ENCODE assay signal across 8 cellular contexts in genomic region chr3:66498718-66499611, GRCh38. TPM values are rescaled to one million over a fixed set of nuclear protein-coding genes. Genes with fewer than 3 reads are reported as not detected.
DNase-seq lines count a peak whose midpoint lies in the region; ATAC-seq lines count a peak whose summit lies in the region.

No MANE protein-coding gene starts in this region.

- no peaks in the 10 kb centered on the region for H3K27me3 Mint-ChIP-seq in activated T-helper 17 cell treated with anti-CD3 and anti-CD28 coated beads, Interleukin-2, amount 50 U/mL, for 72 hours

- H3K27me3 ChIP-seq in iPS-20b (ENCODE audit: insufficient read depth, low read length), result 0 out of 2 replicates have a peak, but pooled peaks cover 5% of the 10 kb centered on the region
- H3K27me3 ChIP-seq in subcutaneous abdominal adipose tissue (ENCODE audit: control insufficient read depth in 5 of 5, insufficient read depth in 4 of 5, low read length in 5 of 5), result no peaks in the 10 kb centered on the region

- peaks cover 43% of the 10 kb centered on the region for H3K4me1 Mint-ChIP-seq in activated T-helper 17 cell treated with anti-CD3 and anti-CD28 coated beads, Interleukin-2, amount 50 U/mL, for 72 hours

- H3K9me3 ChIP-seq in iPS-20b (ENCODE audit: insufficient read depth, low read depth, low read length) (no peaks in the 10 kb centered on the region), subcutaneous abdominal adipose tissue (ENCODE audit: control insufficient read depth in 5 of 5, low read length in 5 of 5) (no peaks in the 10 kb centered on the region)

- peak overlapping the region; percentile 91 for H3K4me3 ChIP-seq in iPS-20b (ENCODE audit: low read length)
- H3K4me3 ChIP-seq in subcutaneous abdominal adipose tissue (ENCODE audit: low read depth in 1 of 5, low read length in 5 of 5), result peak overlapping the region; percentile 82 to 96 (median 88)

- peak overlapping the region; percentile 87 for H3K4me3 Mint-ChIP-seq in activated T-helper 17 cell treated with anti-CD3 and anti-CD28 coated beads, Interleukin-2, amount 50 U/mL, for 72 hours

- H3K9me3 Mint-ChIP-seq in activated T-helper 17 cell treated with anti-CD3 and anti-CD28 coated beads, Interleukin-2, amount 50 U/mL, for 72 hours, result no peaks in the 10 kb centered on the region

- DNase-seq in NCI-H748 (lab: John Stamatoyannopoulos, UW; ENCODE audit: unreplicated experiment) (peak; percentile 5), NCI-H748 treated with DMSO at 0.1 percent for 48 hours (lab: John Stamatoyannopoulos, UW) (no peak), NCI-H1694 (lab: John Stamatoyannopoulos, UW) (no peak)

- H3K36me3 Mint-ChIP-seq in activated T-helper 17 cell treated with anti-CD3 and anti-CD28 coated beads, Interleukin-2, amount 50 U/mL, for 72 hours (ENCODE audit: low read depth), result peaks cover 21% of the 10 kb centered on the region

- H3K4me1 ChIP-seq in iPS-20b (ENCODE audit: insufficient read depth, low read length) (peaks cover 56% of the 10 kb centered on the region), subcutaneous abdominal adipose tissue (ENCODE audit: control insufficient read depth in 5 of 5, insufficient read depth in 5 of 5, low read length in 5 of 5) (peaks cover 7 to 58% (median 44%) of the 10 kb centered on the region in 5 donors)

- H3K36me3 ChIP-seq in iPS-20b (ENCODE audit: insufficient read depth, low read depth, low read length), result no peaks in the 10 kb centered on the region
- H3K36me3 ChIP-seq in subcutaneous abdominal adipose tissue (ENCODE audit: control insufficient read depth in 5 of 5, insufficient read depth in 5 of 5, low read length in 5 of 5), result no peaks in the 10 kb centered on the region

- H3K27ac ChIP-seq in iPS-20b (ENCODE audit: low read length) (peak overlapping the region; percentile 17), subcutaneous abdominal adipose tissue (ENCODE audit: low read depth, low read length) (peak overlapping the region; percentile 86)

- H3K9ac ChIP-seq in iPS-20b (ENCODE audit: low read depth, low read length) (peak overlapping the region; percentile 65), subcutaneous abdominal adipose tissue (ENCODE audit: low read length in 5 of 5) (peak overlapping the region; percentile 21 to 73 (median 67))

- no peak for ATAC-seq in activated T-helper 17 cell treated with anti-CD3 and anti-CD28 coated beads, Interleukin-2, amount 50 U/mL, for 72 hours (replicated peaks)
- ATAC-seq in GM21717 (IDR thresholded peaks at IDR 0.05; ENCODE audit: unreplicated experiment) (no peak), GM18870 (IDR thresholded peaks at IDR 0.05; ENCODE audit: unreplicated experiment) (no peak)

- peak overlapping the region; percentile 89 for H3K27ac Mint-ChIP-seq in activated T-helper 17 cell treated with anti-CD3 and anti-CD28 coated beads, Interleukin-2, amount 50 U/mL, for 72 hours

RNA-seq across cellular contexts. Expression of gene LRIG1, which starts 1.9 kb away (rescaled TPM):
- total RNA-seq in activated T-helper 17 cell treated with anti-CD3 and anti-CD28 coated beads, Interleukin-2, amount 50 U/mL, for 72 hours, result 10 to 100 TPM; 43.3 to 54.1 TPM
